Comparison of ENCODE assay signal across 15 cellular contexts in genomic region chr16:86850675-86851074, GRCh38.
DNase-seq lines count a peak whose midpoint lies in the region; FAIRE-seq and TF ChIP-seq lines count a peak whose summit lies in the region.
"Had no signal": no experiment of that assay in that cellular context is flagged by ENCODE, and none has a peak within 500 bp of the region (broad histone marks: within the 10 kb centered on the region; RNA-seq: fewer than 3 reads in every experiment).

No MANE protein-coding gene starts in this region.

- TF ChIP-seq CTCF in endothelial cell of umbilical vein (IDR thresholded peaks at IDR 0.05; ENCODE audit: extremely low read depth in 1 of 2, insufficient read depth in 1 of 2, low read depth in 1 of 2, low read length in 2 of 2) (no peak), neural progenitor cell (IDR thresholded peaks at IDR 0.05) (no peak), stomach (IDR thresholded peaks at IDR 0.05) (no peak)

- no peaks in the 10 kb centered on the region for H3K36me3 Mint-ChIP-seq in neural progenitor cell
- H3K36me3 Mint-ChIP-seq: CD4-positive, alpha-beta memory T cell; IgD-negative memory B cell had no signal

- H4K20me1 ChIP-seq in endothelial cell of umbilical vein (replicated peaks; ENCODE audit: control insufficient read depth, extremely low read depth, insufficient read depth, low read length) (no peaks in the 10 kb centered on the region), neural progenitor cell (ENCODE audit: low read depth) (no peaks in the 10 kb centered on the region)

- DNase-seq in NT2/D1 (ENCODE audit: low read depth, low spot score) (peak; percentile 25), endothelial cell of umbilical vein (ENCODE audit: low read depth, low spot score) (peak; percentile 55), trophoblast cell (no peak), neural progenitor cell (ENCODE audit: low spot score) (no peak), stomach (no peak), Kasumi-1 (lab: John Stamatoyannopoulos, UW) (no peak)
- DNase-seq: BE2C; CD4-positive, alpha-beta memory T cell; DMS79; EL; GF-D8 had no signal

- H2BK5ac ChIP-seq in trophoblast cell (ENCODE audit: low read depth, low read length, poor library complexity): no peak overlapping the region

- H4K8ac ChIP-seq in trophoblast cell (ENCODE audit: low read depth, low read length): no peak overlapping the region

- H2BK12ac ChIP-seq in trophoblast cell (ENCODE audit: low read length): no peak overlapping the region

- no peak overlapping the region for H4K12ac ChIP-seq in trophoblast cell (ENCODE audit: low read depth, low read length)

- no peak overlapping the region for H3K9ac ChIP-seq in NT2/D1 (ENCODE audit: insufficient read length, low read depth)
- H3K9ac ChIP-seq in endothelial cell of umbilical vein (replicated peaks; ENCODE audit: extremely low read depth, insufficient read depth, low read length): no peak overlapping the region
- no peak overlapping the region for H3K9ac ChIP-seq in trophoblast cell (ENCODE audit: low read length)
- H3K9ac ChIP-seq in neural progenitor cell: no peak overlapping the region

- no peak overlapping the region for H3K4ac ChIP-seq in trophoblast cell (ENCODE audit: low read depth, low read length)

- H3K9me1 ChIP-seq in endothelial cell of umbilical vein (replicated peaks; ENCODE audit: control insufficient read depth, extremely low read depth, insufficient read depth, low read length): no peaks in the 10 kb centered on the region

- no peaks in the 10 kb centered on the region for H3K79me1 ChIP-seq in trophoblast cell (ENCODE audit: low read length)

- intact Hi-C loops in endothelial cell of umbilical vein (cut with micrococcal nuclease): no loop called here
- intact Hi-C loops in stomach (cut with DNase I; ENCODE audit: low total_unique reads): no loop called here

- H3K4me1 Mint-ChIP-seq in neural progenitor cell: peaks cover 8% of the 10 kb centered on the region
- H3K4me1 Mint-ChIP-seq: CD4-positive, alpha-beta memory T cell; IgD-negative memory B cell had no signal

- H3K9me3 ChIP-seq in NT2/D1 (ENCODE audit: insufficient read depth, low read length) (no peaks in the 10 kb centered on the region), endothelial cell of umbilical vein (replicated peaks; ENCODE audit: control insufficient read depth, insufficient read depth, low read length) (no peaks in the 10 kb centered on the region), trophoblast cell (ENCODE audit: insufficient read depth, low read depth, low read length) (peaks cover 4% of the 10 kb centered on the region), neural progenitor cell (ENCODE audit: low read depth) (no peaks in the 10 kb centered on the region), stomach (peaks cover 0 to 6% (median 0%) of the 10 kb centered on the region in 4 donors)
- H3K9me3 ChIP-seq: A549, BE2C had no signal

- no TSS peak for BruUV-seq in endothelial cell of umbilical vein (replicated peaks; lab: Mats Ljungman, UMichigan)

- H3K14ac ChIP-seq in trophoblast cell (ENCODE audit: low read length): no peak overlapping the region

- H3K36me3 ChIP-seq in NT2/D1 (ENCODE audit: insufficient read depth, insufficient read length, low read length) (no peaks in the 10 kb centered on the region), endothelial cell of umbilical vein (ENCODE audit: control insufficient read depth in 2 of 2, extremely low read depth in 1 of 2, insufficient read depth in 2 of 2, low read length in 2 of 2) (no peaks in the 10 kb centered on the region), trophoblast cell (ENCODE audit: control insufficient read depth in 1 of 2, insufficient read depth in 2 of 2, low read length in 2 of 2) (no peaks in the 10 kb centered on the region), neural progenitor cell (no peaks in the 10 kb centered on the region), stomach (no peaks in the 10 kb centered on the region)
- H3K36me3 ChIP-seq: BE2C had no signal

- H3K4me3 ChIP-seq in NT2/D1 (ENCODE audit: insufficient read length, low read depth) (no peak overlapping the region), endothelial cell of umbilical vein (replicated peaks in 1 of 3; ENCODE audit: insufficient read depth in 1 of 3, low read depth in 1 of 3, low read length in 3 of 3) (no peak overlapping the region), trophoblast cell (ENCODE audit: low read depth, low read length) (peak overlapping the region; percentile 33), neural progenitor cell (no peak overlapping the region), stomach (no peak overlapping the region)
- H3K4me3 ChIP-seq: A549 had no signal

- H3F3A ChIP-seq in neural progenitor cell (ENCODE audit: low read depth): no peaks in the 10 kb centered on the region

- H3K27me3 Mint-ChIP-seq in neural progenitor cell (ENCODE audit: insufficient read depth, low read depth): peaks cover 5% of the 10 kb centered on the region

- TF ChIP-seq POLR2A in endothelial cell of umbilical vein (IDR thresholded peaks at IDR 0.05; ENCODE audit: low read depth, low read length) (no peak), stomach (IDR thresholded peaks at IDR 0.05) (no peak)

- no peak overlapping the region for H3K23ac ChIP-seq in trophoblast cell (ENCODE audit: low read length)

- peaks cover 6% of the 10 kb centered on the region for H3K27me3 ChIP-seq in NT2/D1 (ENCODE audit: insufficient read depth, insufficient read length)
- no peaks in the 10 kb centered on the region for H3K27me3 ChIP-seq in endothelial cell of umbilical vein (ENCODE audit: control insufficient read depth in 2 of 2, insufficient read depth in 2 of 2, low read length in 2 of 2)
- no peaks in the 10 kb centered on the region for H3K27me3 ChIP-seq in trophoblast cell (ENCODE audit: insufficient read depth, low read length)
- no peaks in the 10 kb centered on the region for H3K27me3 ChIP-seq in neural progenitor cell
- H3K27me3 ChIP-seq in stomach: peaks cover 0 to 14% (median 0%) of the 10 kb centered on the region in 3 donors
- H3K27me3 ChIP-seq: BE2C had no signal

- CTCF ChIA-PET in endothelial cell of umbilical vein (lab: Charles Lee): interaction anchor here (1.5 kb wide), 1 partner anchor 90 kb away, joined by 3 read pairs; no protein-coding TSS in a partner anchor

- no peak overlapping the region for H3K27ac Mint-ChIP-seq in neural progenitor cell
- H3K27ac Mint-ChIP-seq: CD4-positive, alpha-beta memory T cell; IgD-negative memory B cell had no signal

- dilution Hi-C loops in endothelial cell of umbilical vein (cut with MboI; ENCODE audit: extremely low pct_ligation_motif_present, low sequenced_read_pairs): no loop called here

- no peak for TF ChIP-seq EP300 in stomach (IDR thresholded peaks at IDR 0.05)

- no peak overlapping the region for H3K18ac ChIP-seq in trophoblast cell (ENCODE audit: low read length)

- FAIRE-seq in endothelial cell of umbilical vein (lab: Jason Lieb, UNC): peak; percentile 24
- FAIRE-seq: A549, H54 had no signal

- no CpG with 5 or more reads among the region's 12 CpGs for WGBS in trophoblast cell (ENCODE audit: extremely low coverage, insufficient coverage, insufficient read length)
- WGBS in stomach, 5 donors: 56 to 69% (median 63%) methylated on average over 12 of the region's 12 CpGs

- H3K4me1 ChIP-seq in NT2/D1 (ENCODE audit: insufficient read depth, insufficient read length): peaks cover 5% of the 10 kb centered on the region
- H3K4me1 ChIP-seq in endothelial cell of umbilical vein (ENCODE audit: control insufficient read depth, extremely low read depth, insufficient read depth, low read length): peaks cover 3% of the 10 kb centered on the region
- no peaks in the 10 kb centered on the region for H3K4me1 ChIP-seq in trophoblast cell (ENCODE audit: control insufficient read depth in 1 of 2, insufficient read depth in 2 of 2, low read length in 2 of 2)
- H3K4me1 ChIP-seq in neural progenitor cell: no peaks in the 10 kb centered on the region
- no peaks in the 10 kb centered on the region for H3K4me1 ChIP-seq in stomach
- H3K4me1 ChIP-seq: BE2C had no signal

- no peak overlapping the region for H2BK120ac ChIP-seq in trophoblast cell (ENCODE audit: insufficient read depth, low read length, poor library complexity)

- H2AFZ ChIP-seq in endothelial cell of umbilical vein (ENCODE audit: low read depth, low read length) (peak overlapping the region; percentile 3), trophoblast cell (ENCODE audit: insufficient read depth, low read length, poor library complexity) (no peak overlapping the region), neural progenitor cell (replicated peaks) (no peak overlapping the region)

- H3K79me2 ChIP-seq in endothelial cell of umbilical vein (ENCODE audit: control insufficient read depth, insufficient read depth, low read length) (no peaks in the 10 kb centered on the region), trophoblast cell (ENCODE audit: control insufficient read depth, insufficient read depth, low read length, poor library complexity) (no peaks in the 10 kb centered on the region), neural progenitor cell (ENCODE audit: low read depth) (no peaks in the 10 kb centered on the region)

- H3K9me3 Mint-ChIP-seq in neural progenitor cell: no peaks in the 10 kb centered on the region

- POLR2A ChIA-PET in endothelial cell of umbilical vein (lab: Charles Lee): interaction anchor here (0.5 to 0.6 kb wide), 2 partner anchors 274 to 284 kb away, joined by 3 to 8 read pairs; no protein-coding TSS in a partner anchor

- H3K4me2 ChIP-seq in endothelial cell of umbilical vein (ENCODE audit: insufficient read depth, low read length) (no peak overlapping the region), trophoblast cell (ENCODE audit: low read length) (no peak overlapping the region), neural progenitor cell (no peak overlapping the region)
- H3K4me2 ChIP-seq: A549 had no signal

- no peak overlapping the region for H3K4me3 Mint-ChIP-seq in neural progenitor cell
- H3K4me3 Mint-ChIP-seq: CD4-positive, alpha-beta memory T cell had no signal

- no peak overlapping the region for H2AK5ac ChIP-seq in trophoblast cell (ENCODE audit: low read length)

- no peak overlapping the region for H4K91ac ChIP-seq in trophoblast cell (ENCODE audit: low read depth, low read length)

- H3K27ac ChIP-seq in endothelial cell of umbilical vein (ENCODE audit: insufficient read depth, low read depth, low read length) (no peak overlapping the region), trophoblast cell (ENCODE audit: low read depth, low read length) (no peak overlapping the region), neural progenitor cell (no peak overlapping the region), stomach (no peak overlapping the region)
- H3K27ac ChIP-seq: A549, C4-2B had no signal

TF ChIP-seq in endothelial cell of umbilical vein, 7 proteins besides CTCF, POLR2A, EP300 and RAD21 (continues in another document):
- TF ChIP-seq MYC (IDR thresholded peaks at IDR 0.05; ENCODE audit: low read depth, low read length): no peak
- no peak for TF ChIP-seq POLR2AphosphoS5 (IDR thresholded peaks at IDR 0.05; ENCODE audit: insufficient read depth, low read depth, low read length)
- TF ChIP-seq EZH2 (IDR thresholded peaks at IDR 0.05; ENCODE audit: borderline replicate concordance, low read depth, low read length, severe bottlenecking): no peak
- no peak for TF ChIP-seq JUN (IDR thresholded peaks at IDR 0.05; ENCODE audit: borderline replicate concordance, insufficient read depth, insufficient read length, low read depth)

Comparison
In these comparisons a context has a peak if more than half of its experiments do, and no peak if none do; other contexts are left out.
1. DNase-seq: peak in NT2/D1 (single experiment) and endothelial cell of umbilical vein (single experiment); none in trophoblast cell (0 of 2), neural progenitor cell (single experiment), stomach (single experiment) and Kasumi-1 (0 of 2).